ENCODE assay signal across 33 cellular contexts in genomic region chr3:51361746-51362145, GRCh38.
"Had no signal": no experiment of that assay in that cellular context is flagged by ENCODE, and none has a peak within 500 bp of the region (broad histone marks: within the 10 kb centered on the region; RNA-seq: fewer than 3 reads in every experiment).

No MANE protein-coding gene starts in this region.

- ATAC-seq: activated CD4-positive, alpha-beta T cell treated with anti-CD3 and anti-CD28 coated beads for 36 hours; activated CD8-positive, alpha-beta memory T cell treated with anti-CD3 and anti-CD28 coated beads, Interleukin-2, amount 10 ng/mL, durations not matched to agents 7 days and 5 days; activated CD8-positive, alpha-beta T cell treated with anti-CD3 and anti-CD28 coated beads, Interleukin-2, amount 10 ng/mL, durations not matched to agents 7 days and 5 days; activated naive CD4-positive, alpha-beta T cell treated with anti-CD3 and anti-CD28 coated beads, Interleukin-2, amount 50 U/mL, for 72 hours; activated T-helper 17 cell treated with anti-CD3 and anti-CD28 coated beads, Interleukin-2, amount 50 U/mL, for 72 hours; gastroesophageal sphincter; heart right ventricle; T-helper 17 cell had no signal

- H3K4me3 Mint-ChIP-seq: activated CD4-positive, alpha-beta memory T cell treated with anti-CD3 and anti-CD28 coated beads for 36 hours; activated CD4-positive, alpha-beta T cell treated with anti-CD3 and anti-CD28 coated beads for 36 hours; activated CD4-positive, alpha-beta T cell treated with anti-CD3 and anti-CD28 coated beads, Interleukin-2, amount 10 ng/mL, durations not matched to agents 24 days and 14 days; activated CD8-positive, alpha-beta memory T cell treated with anti-CD3 and anti-CD28 coated beads, Interleukin-2, amount 10 ng/mL, durations not matched to agents 7 days and 5 days; activated CD8-positive, alpha-beta T cell treated with anti-CD3 and anti-CD28 coated beads, Interleukin-2, amount 10 ng/mL, durations not matched to agents 7 days and 5 days; activated naive CD4-positive, alpha-beta T cell treated with anti-CD3 and anti-CD28 coated beads, Interleukin-2, amount 10 ng/mL, durations not matched to agents 7 days and 5 days; activated naive CD8-positive, alpha-beta T cell treated with anti-CD3 and anti-CD28 coated beads, Interleukin-2, amount 10 ng/mL, durations not matched to agents 7 days and 5 days; activated T-helper 17 cell treated with anti-CD3 and anti-CD28 coated beads, Interleukin-2, amount 50 U/mL, for 72 hours; T-helper 17 cell; T-helper 2 cell treated with Interferon-gamma antibody and Interleukin-4, amounts not matched to agents 5 μg/mL and 100 μg/mL, for 36 hours had no signal

- H3K27me3 ChIP-seq: brain microvascular endothelial cell, colonic mucosa, esophagus squamous epithelium, gastroesophageal sphincter, heart right ventricle, hepatocyte had no signal

- H3K27ac ChIP-seq: brain microvascular endothelial cell, colonic mucosa, epithelial cell of prostate, esophagus squamous epithelium, gastroesophageal sphincter, heart right ventricle, hepatocyte had no signal

- H2AFZ ChIP-seq: hepatocyte had no signal

- H3K4me1 ChIP-seq: colonic mucosa, gastroesophageal sphincter, heart right ventricle had no signal

- H3K36me3 Mint-ChIP-seq: activated CD8-positive, alpha-beta memory T cell treated with anti-CD3 and anti-CD28 coated beads, Interleukin-2, amount 10 ng/mL, durations not matched to agents 7 days and 5 days; activated naive CD4-positive, alpha-beta T cell treated with anti-CD3 and anti-CD28 coated beads, Interleukin-2, amount 10 ng/mL, durations not matched to agents 7 days and 5 days; activated naive CD8-positive, alpha-beta T cell treated with anti-CD3 and anti-CD28 coated beads, Interleukin-2, amount 10 ng/mL, durations not matched to agents 7 days and 5 days had no signal

- H3K9me3 Mint-ChIP-seq: activated naive CD4-positive, alpha-beta T cell treated with anti-CD3 and anti-CD28 coated beads, Interleukin-2, amount 10 ng/mL, durations not matched to agents 7 days and 5 days; activated naive CD4-positive, alpha-beta T cell treated with anti-CD3 and anti-CD28 coated beads, Interleukin-2, amount 50 U/mL, for 72 hours; activated T-helper 17 cell treated with anti-CD3 and anti-CD28 coated beads, Interleukin-2, amount 50 U/mL, for 72 hours; T-helper 2 cell treated with Interferon-gamma antibody and Interleukin-4, amounts not matched to agents 5 μg/mL and 100 μg/mL, for 36 hours had no signal

- H3K4me1 Mint-ChIP-seq: activated CD4-positive, alpha-beta T cell treated with anti-CD3 and anti-CD28 coated beads for 36 hours; activated CD4-positive, alpha-beta T cell treated with anti-CD3 and anti-CD28 coated beads, Interleukin-2, amount 10 ng/mL, durations not matched to agents 24 days and 14 days; activated CD8-positive, alpha-beta memory T cell treated with anti-CD3 and anti-CD28 coated beads, Interleukin-2, amount 10 ng/mL, durations not matched to agents 7 days and 5 days; activated naive CD4-positive, alpha-beta T cell treated with anti-CD3 and anti-CD28 coated beads, Interleukin-2, amount 10 ng/mL, durations not matched to agents 7 days and 5 days; activated naive CD8-positive, alpha-beta T cell treated with anti-CD3 and anti-CD28 coated beads, Interleukin-2, amount 10 ng/mL, durations not matched to agents 7 days and 5 days; activated T-helper 17 cell treated with anti-CD3 and anti-CD28 coated beads, Interleukin-2, amount 50 U/mL, for 72 hours had no signal

- H3K27me3 Mint-ChIP-seq: activated CD4-positive, alpha-beta memory T cell treated with anti-CD3 and anti-CD28 coated beads for 36 hours; activated naive CD4-positive, alpha-beta T cell treated with anti-CD3 and anti-CD28 coated beads, Interleukin-2, amount 10 ng/mL, durations not matched to agents 7 days and 5 days; activated T-helper 17 cell treated with anti-CD3 and anti-CD28 coated beads, Interleukin-2, amount 50 U/mL, for 72 hours had no signal

- H3K4me3 ChIP-seq: colonic mucosa, esophagus squamous epithelium, gastroesophageal sphincter, heart right ventricle, hepatocyte had no signal

- FAIRE-seq: astrocyte, endometrium, endothelial cell of umbilical vein had no signal

- H3K36me3 ChIP-seq: brain microvascular endothelial cell, colonic mucosa, esophagus squamous epithelium had no signal

- DNase-seq: activated CD4-positive, alpha-beta memory T cell treated with anti-CD3 and anti-CD28 coated beads for 36 hours; activated CD4-positive, alpha-beta T cell treated with anti-CD3 and anti-CD28 coated beads for 36 hours; activated CD4-positive, alpha-beta T cell treated with anti-CD3 and anti-CD28 coated beads, Interleukin-2, amount 10 ng/mL, durations not matched to agents 24 days and 14 days; activated CD4-positive, CD25-positive, alpha-beta regulatory T cell; activated CD4-positive, CD25-positive, alpha-beta regulatory T cell treated with anti-CD3 and anti-CD28 coated beads, Interleukin-2, amount 50 U/mL, for 72 hours; activated CD8-positive, alpha-beta memory T cell treated with anti-CD3 and anti-CD28 coated beads, Interleukin-2, amount 10 ng/mL, durations not matched to agents 7 days and 5 days; activated CD8-positive, alpha-beta memory T cell treated with anti-CD3 and anti-CD28 coated beads, Interleukin-2, amount 50 U/mL, for 4 hours; activated CD8-positive, alpha-beta T cell treated with anti-CD3 and anti-CD28 coated beads, Interleukin-2, amount 10 ng/mL, durations not matched to agents 7 days and 5 days; activated gamma-delta T cell; activated naive CD4-positive, alpha-beta T cell; activated naive CD4-positive, alpha-beta T cell treated with anti-CD3 and anti-CD28 coated beads, Interleukin-2, amount 10 ng/mL, durations not matched to agents 7 days and 5 days; activated naive CD8-positive, alpha-beta T cell treated with anti-CD3 and anti-CD28 coated beads, Interleukin-2, amount 10 ng/mL, durations not matched to agents 7 days and 5 days; activated T-cell treated with anti-CD3 and anti-CD28 coated beads, Interleukin-2, amount 50 U/mL, for 1 hour; brain microvascular endothelial cell; central memory CD4-positive, alpha-beta T cell; cerebellar nuclear complex; colonic mucosa; effector CD8-positive, alpha-beta T cell; esophagus squamous epithelium; foreskin melanocyte; heart right ventricle; T-helper 1 cell; T-helper 17 cell; T1000 had no signal

- H3K4me2 ChIP-seq: hepatocyte had no signal

- H3K9me3 ChIP-seq: colonic mucosa, esophagus squamous epithelium had no signal

- H3K27ac Mint-ChIP-seq: activated CD4-positive, alpha-beta memory T cell treated with anti-CD3 and anti-CD28 coated beads for 36 hours; activated CD4-positive, alpha-beta T cell treated with anti-CD3 and anti-CD28 coated beads for 36 hours; activated CD4-positive, alpha-beta T cell treated with anti-CD3 and anti-CD28 coated beads, Interleukin-2, amount 10 ng/mL, durations not matched to agents 24 days and 14 days; activated CD8-positive, alpha-beta memory T cell treated with anti-CD3 and anti-CD28 coated beads, Interleukin-2, amount 10 ng/mL, durations not matched to agents 7 days and 5 days; activated CD8-positive, alpha-beta T cell treated with anti-CD3 and anti-CD28 coated beads, Interleukin-2, amount 10 ng/mL, durations not matched to agents 7 days and 5 days; activated naive CD4-positive, alpha-beta T cell treated with anti-CD3 and anti-CD28 coated beads, Interleukin-2, amount 10 ng/mL, durations not matched to agents 7 days and 5 days; activated naive CD4-positive, alpha-beta T cell treated with anti-CD3 and anti-CD28 coated beads, Interleukin-2, amount 50 U/mL, for 72 hours; activated naive CD8-positive, alpha-beta T cell treated with anti-CD3 and anti-CD28 coated beads, Interleukin-2, amount 10 ng/mL, durations not matched to agents 7 days and 5 days; activated T-helper 17 cell treated with anti-CD3 and anti-CD28 coated beads, Interleukin-2, amount 50 U/mL, for 72 hours; T-helper 17 cell; T-helper 2 cell treated with Interferon-gamma antibody and Interleukin-4, amounts not matched to agents 5 μg/mL and 100 μg/mL, for 36 hours had no signal
